12 cellular contexts compared by ENCODE assay signal in the genomic region with DNA sequence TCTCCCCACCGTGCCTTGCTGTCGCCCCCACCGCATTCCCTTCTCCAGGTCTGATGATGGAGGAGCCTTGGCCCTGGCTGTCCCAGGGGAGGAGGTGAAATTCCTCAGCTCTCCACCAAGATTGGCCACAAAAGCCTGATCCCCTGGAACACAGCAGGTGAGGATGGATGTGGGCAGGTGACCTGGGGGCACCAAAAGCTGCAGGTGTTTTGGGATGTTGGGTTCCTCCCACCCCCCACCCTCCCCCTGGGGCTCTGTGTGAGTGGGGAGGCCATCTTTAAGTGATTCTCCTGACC. TPM values are rescaled to one million over a fixed set of nuclear protein-coding genes. Genes with fewer than 3 reads are reported as not detected.
DNase-seq lines count a peak whose midpoint lies in the region; TF ChIP-seq lines count a peak whose summit lies in the region.
"Had no signal": no experiment of that assay in that cellular context is flagged by ENCODE, and none has a peak within 500 bp of the region (broad histone marks: within the 10 kb centered on the region; RNA-seq: fewer than 3 reads in every experiment).

No MANE protein-coding gene starts in this region.

- POLR2A ChIA-PET in HEK293 (lab: Yijun Ruan, JAX) = no interaction called here

- no peak overlapping the region for H3K27ac ChIP-seq in HEK293 (ENCODE audit: extremely low read depth, low read depth, low read length)
- H3K27ac ChIP-seq: left ventricle myocardium inferior had no signal

- H3K4me3 ChIP-seq in HEK293 (ENCODE audit: low read depth, low read length) = no peak overlapping the region
- peak overlapping the region; percentile 40 for H3K4me3 ChIP-seq in epithelial cell of proximal tubule (ENCODE audit: low read depth, low read length)
- H3K4me3 ChIP-seq in retinal pigment epithelial cell (ENCODE audit: low read length) = peak overlapping the region; percentile 41
- H3K4me3 ChIP-seq: ovary had no signal

- TF ChIP-seq CTCF in HEK293 (tag by site-specific recombination; IDR thresholded peaks at IDR 0.05) = no peak
- no peak for TF ChIP-seq CTCF in epithelial cell of proximal tubule (conservative IDR thresholded peaks at IDR 0.05; ENCODE audit: low read depth, low read length)
- TF ChIP-seq CTCF in retinal pigment epithelial cell (conservative IDR thresholded peaks at IDR 0.05; ENCODE audit: low read depth, low read length) = no peak

- DNase-seq in epithelial cell of proximal tubule (ENCODE audit: low read depth) (no peak), retinal pigment epithelial cell (ENCODE audit: low read depth) (no peak), hepatic stellate cell (ENCODE audit: low spot score) (no peak), NCI-H345 treated with DMSO at 0.1 percent for 48 hours (lab: John Stamatoyannopoulos, UW; ENCODE audit: unreplicated experiment) (no peak), iPS-NIHi7 (ENCODE audit: extremely low spot score) (no peak)
- DNase-seq: CD4-positive, alpha-beta T cell; left ventricle myocardium inferior; NCI-H1105; NCI-H510A; T-helper 9 cell had no signal

- peaks cover 6% of the 10 kb centered on the region for H3K4me1 ChIP-seq in HEK293 (ENCODE audit: control insufficient read depth, insufficient read depth, low read length)

- peaks cover 7 to 14% of the 10 kb centered on the region in 2 experiments; a peak in 2 of 3 replicates for H3K36me3 ChIP-seq in HEK293 (ENCODE audit: control insufficient read depth in 2 of 2, insufficient read depth in 1 of 2, low read length in 2 of 2)
- H3K36me3 ChIP-seq: ovary had no signal

- H3K9me3 ChIP-seq in HEK293 (ENCODE audit: control insufficient read depth, insufficient read depth, low read depth, low read length) = no peaks in the 10 kb centered on the region
- H3K9me3 ChIP-seq: left ventricle myocardium inferior, ovary had no signal

- CTCF ChIA-PET in HEK293 (lab: Yijun Ruan, JAX) = interaction anchor here (0.6 to 3.1 kb wide), 6 partner anchors 10 to 96 kb away, joined by 3 to 13 read pairs (median 3); no protein-coding TSS in a partner anchor

TF ChIP-seq in HEK293, 187 proteins besides CTCF, POLR2A, EP300 and RAD21:
- TF ChIP-seq ZNF266 (tag by site-specific recombination; IDR thresholded peaks at IDR 0.05; ENCODE audit: low read depth) (no peak), ZBTB48 (tag by site-specific recombination; IDR thresholded peaks at IDR 0.05) (peak; percentile 14; the same call in 1 of the 2 replicates)

RNA-seq across cellular contexts. Expression of a gene that starts 0.6 kb away (rescaled TPM):
- 75.1 and 82.2 TPM in 2 replicates for total RNA-seq in epithelial cell of proximal tubule

RNA-seq across cellular contexts. Expression of a gene that starts 11.3 kb away (rescaled TPM):
- 18.2 and 47.9 TPM in 2 replicates for total RNA-seq in epithelial cell of proximal tubule

RNA-seq across cellular contexts. Expression of a gene that starts 22.1 kb away (rescaled TPM):
- total RNA-seq in epithelial cell of proximal tubule = 1,711 and 1,833 TPM in 2 replicates

RNA-seq across cellular contexts. Expression of a gene that starts 39.0 kb away (rescaled TPM):
- 21.0 and 42.3 TPM in 2 replicates for total RNA-seq in epithelial cell of proximal tubule

RNA-seq across cellular contexts. Expression of a gene that starts 58.0 kb away (rescaled TPM):
- total RNA-seq in epithelial cell of proximal tubule = 15.1 and 25.0 TPM in 2 replicates
